Comparison of ENCODE assay signal across 8 cellular contexts in the genomic region with DNA sequence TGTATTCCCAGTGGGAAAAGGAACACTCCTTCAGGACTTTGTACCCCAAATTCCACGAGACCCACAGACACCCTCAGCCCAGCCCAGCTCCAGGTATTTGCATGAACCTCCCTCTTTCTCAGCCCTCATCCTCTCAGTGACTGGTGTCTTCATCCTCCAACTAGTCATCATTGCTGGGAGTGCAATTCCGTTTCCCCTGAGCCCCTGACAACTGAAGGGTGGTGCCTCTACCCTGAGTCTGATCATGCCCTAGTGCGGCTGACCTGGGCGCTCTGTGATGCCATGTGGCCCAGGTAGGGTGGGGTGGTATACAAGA. TPM values are rescaled to one million over a fixed set of nuclear protein-coding genes. Genes with fewer than 3 reads are reported as not detected.
A peak's percentile ranks its signal among the peaks of the same experiment; 100 is the strongest.
DNase-seq lines count a peak whose midpoint lies in the region; ATAC-seq and TF ChIP-seq lines count a peak whose summit lies in the region.

No MANE protein-coding gene starts in this region.

- WGBS in mammary epithelial cell (ENCODE audit: low coverage, missing lambda C conversion rate) = 15% methylated on average over 3 of the region's 4 CpGs

- H2AFZ ChIP-seq in ACC112 (ENCODE audit: low read length, unreplicated experiment) (peak overlapping the region; percentile 72), mammary epithelial cell (ENCODE audit: low read depth, low read length) (peak overlapping the region; percentile 98)

- CTCF ChIA-PET in mammary epithelial cell (lab: Charles Lee; ENCODE audit: low non-redundant PET) = no interaction called here

- H3K36me3 Mint-ChIP-seq in natural killer cell = no peaks in the 10 kb centered on the region

- peaks cover 48 to 57% of the 10 kb centered on the region in 2 donors for H3K4me1 Mint-ChIP-seq in natural killer cell

- in situ Hi-C loops in mammary epithelial cell (cut with MboI; ENCODE audit: low sequenced_read_pairs in 2 of 2) = no loop called here

- H3K79me2 ChIP-seq in ACC112 (ENCODE audit: control insufficient read depth, insufficient read depth, low read length, unreplicated experiment) = peaks cover 8% of the 10 kb centered on the region
- peaks cover 10% of the 10 kb centered on the region for H3K79me2 ChIP-seq in mammary epithelial cell (ENCODE audit: insufficient read depth, low read length)

- H3K27ac ChIP-seq in ACC112 (ENCODE audit: low read depth, low read length) = no peak overlapping the region
- no peak overlapping the region for H3K27ac ChIP-seq in mammary epithelial cell (ENCODE audit: insufficient read depth, low read depth, low read length)

- H3K9me3 ChIP-seq in mammary epithelial cell (replicated peaks; ENCODE audit: insufficient read depth, low read length) = no peaks in the 10 kb centered on the region

- peaks cover 8% of the 10 kb centered on the region for H3K4me1 ChIP-seq in ACC112 (ENCODE audit: control insufficient read depth, insufficient read depth, low read length, unreplicated experiment)
- peaks cover 23% of the 10 kb centered on the region for H3K4me1 ChIP-seq in mammary epithelial cell (ENCODE audit: insufficient read depth, low read length)

- dilution Hi-C loops in mammary epithelial cell (cut with HindIII; ENCODE audit: low sequenced_read_pairs) = no loop called here

- DNase-seq in mammary epithelial cell (no peak), natural killer cell (no peak), NCI-H526 (lab: John Stamatoyannopoulos, UW) (no peak), OCI-M1 (lab: John Stamatoyannopoulos, UW) (no peak)

- H3K27ac Mint-ChIP-seq in natural killer cell = peak overlapping the region; percentile 29 to 68

- no peak overlapping the region for H3K9ac ChIP-seq in mammary epithelial cell (ENCODE audit: insufficient read depth, low read length)

- ATAC-seq in GM19372 (IDR thresholded peaks at IDR 0.05; ENCODE audit: low read depth, unreplicated experiment) = peak; percentile 4
- peak; percentile 1 for ATAC-seq in HG03520 (IDR thresholded peaks at IDR 0.05; ENCODE audit: unreplicated experiment)
- no peak for ATAC-seq in natural killer cell
- no peak for ATAC-seq in esophagus mucosa

- TF ChIP-seq CTCF in mammary epithelial cell (conservative IDR thresholded peaks at IDR 0.05 in 1 of 2, IDR thresholded peaks at IDR 0.05 in 1 of 2; ENCODE audit: extremely low read depth in 1 of 2, insufficient read depth in 1 of 2, low read depth in 1 of 2, low read length in 2 of 2) (no peak), natural killer cell (IDR thresholded peaks at IDR 0.05) (no peak)

- H3K27me3 Mint-ChIP-seq in natural killer cell (ENCODE audit: low read depth in 2 of 2) = no peaks in the 10 kb centered on the region

- H3K9me3 Mint-ChIP-seq in natural killer cell = no peaks in the 10 kb centered on the region

- H4K20me1 ChIP-seq in mammary epithelial cell (ENCODE audit: insufficient read depth, low read length) = no peaks in the 10 kb centered on the region

- H3K27me3 ChIP-seq in ACC112 (ENCODE audit: insufficient read depth, low read length) = no peaks in the 10 kb centered on the region
- no peaks in the 10 kb centered on the region for H3K27me3 ChIP-seq in mammary epithelial cell (ENCODE audit: insufficient read depth, low read length)

- H3K4me3 ChIP-seq in ACC112 (ENCODE audit: low read depth, low read length) (peak overlapping the region; percentile 76), mammary epithelial cell (replicated peaks in 1 of 3; ENCODE audit: insufficient read depth in 1 of 3, low read depth in 2 of 3, low read length in 3 of 3) (peak overlapping the region; percentile 35 to 71 (median 61))

- intact Hi-C loops in mammary epithelial cell (cut with micrococcal nuclease) (no loop called here), natural killer cell (cut with micrococcal nuclease) (loop anchor here (1.0 kb wide), 1 partner anchor 11 kb away; no protein-coding TSS in a partner anchor)

- no TSS peak for BruUV-seq in mammary epithelial cell (replicated peaks; lab: Mats Ljungman, UMichigan)

- no peaks in the 10 kb centered on the region for H3K36me3 ChIP-seq in ACC112 (ENCODE audit: insufficient read depth, low read length)
- no peaks in the 10 kb centered on the region for H3K36me3 ChIP-seq in mammary epithelial cell (ENCODE audit: insufficient read depth, low read length)

- H3K4me2 ChIP-seq in mammary epithelial cell (ENCODE audit: insufficient read depth, low read depth, low read length) = peak overlapping the region; percentile 95

- peak overlapping the region; percentile 78 for H3K4me3 Mint-ChIP-seq in natural killer cell

RNA-seq across cellular contexts. Expression of gene ZNF692, which starts 3.8 kb away (rescaled TPM):
- total RNA-seq in mammary epithelial cell (10 to 100 TPM in 1 of 2 donors, 1 to 10 TPM in 1; 9.0 to 39.9 TPM), natural killer cell (10 to 100 TPM; 50.4 to 58.7 (median 52.3) TPM), esophagus mucosa (16.6 TPM)
- polyA plus RNA-seq in mammary epithelial cell = 27.9 TPM
- polyA minus RNA-seq in mammary epithelial cell = 21.7 TPM

RNA-seq across cellular contexts. Expression of gene ZNF672, which starts 24.6 kb away (rescaled TPM):
- total RNA-seq in mammary epithelial cell (10 to 100 TPM; 20.5 to 22.5 TPM), natural killer cell (10 to 100 TPM; 29.0 to 41.8 (median 38.7) TPM), esophagus mucosa (16.8 TPM)
- 21.6 TPM for polyA plus RNA-seq in mammary epithelial cell
- 27.4 TPM for polyA minus RNA-seq in mammary epithelial cell

RNA-seq across cellular contexts. Expression of gene SH3BP5L, which starts 36.9 kb away (rescaled TPM):
- total RNA-seq in mammary epithelial cell = 10 to 100 TPM; 22.3 to 30.3 TPM
- polyA plus RNA-seq in mammary epithelial cell = 19.8 TPM
- polyA minus RNA-seq in mammary epithelial cell = 38.7 TPM
- 10 to 100 TPM; 19.0 to 27.5 (median 22.9) TPM for total RNA-seq in natural killer cell
- total RNA-seq in esophagus mucosa = 17.1 TPM

RNA-seq across cellular contexts. Expression of gene PGBD2, which starts 43.4 kb away (rescaled TPM):
- total RNA-seq in mammary epithelial cell (1 to 10 TPM; 3.8 to 4.2 TPM), natural killer cell (1 to 10 TPM; 3.1 to 9.2 (median 6.2) TPM), esophagus mucosa (4.5 TPM)
- polyA plus RNA-seq in mammary epithelial cell = 3.9 TPM
- not detected for polyA minus RNA-seq in mammary epithelial cell

Comparison
In these comparisons a context has a peak if more than half of its experiments do, and no peak if none do; other contexts are left out.
1. ATAC-seq: peak in GM19372 (single experiment) and HG03520 (single experiment); none in natural killer cell (0 of 3) and esophagus mucosa (single experiment).